Comparison of ENCODE assay signal across 22 cellular contexts in the genomic region with DNA sequence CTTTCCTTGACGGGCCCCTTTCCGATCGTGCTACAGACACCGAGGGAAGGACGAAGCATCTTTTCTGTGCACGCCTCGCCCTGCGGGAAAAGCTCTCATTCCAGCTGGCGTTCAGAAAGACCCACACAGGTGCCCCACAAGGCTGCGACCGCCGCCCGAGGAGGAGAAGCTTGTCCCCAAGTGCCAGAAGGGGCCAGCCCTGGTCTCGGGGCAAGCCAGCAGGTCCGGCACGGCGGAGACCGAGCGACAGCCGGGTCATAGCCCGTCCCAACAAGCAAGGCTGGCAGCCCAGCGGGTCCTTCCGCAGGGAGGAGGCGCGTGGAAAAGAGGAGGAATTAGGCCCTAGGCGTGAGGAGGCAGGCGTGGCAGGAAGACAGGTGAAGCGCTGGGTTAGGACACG.
DNase-seq lines count a peak whose midpoint lies in the region; ATAC-seq and TF ChIP-seq lines count a peak whose summit lies in the region.
"Had no signal": no experiment of that assay in that cellular context is flagged by ENCODE, and none has a peak within 500 bp of the region (broad histone marks: within the 10 kb centered on the region; RNA-seq: fewer than 3 reads in every experiment).

No MANE protein-coding gene starts in this region.

- CTCF ChIA-PET in Caco-2 (lab: Charles Lee) (no interaction called here), IMR-90 (lab: Yijun Ruan, JAX) (interaction anchor here (0.6 kb wide), 1 partner anchor 114 kb away, joined by 3 read pairs; no protein-coding TSS in a partner anchor)

- no peak for TF ChIP-seq RAD21 in IMR-90 (IDR thresholded peaks at IDR 0.05; ENCODE audit: low read length)

- H3K36me3 ChIP-seq in Caco-2 (ENCODE audit: control insufficient read depth, insufficient read depth, low read length), result peaks cover 7% of the 10 kb centered on the region
- peaks cover 73% of the 10 kb centered on the region for H3K36me3 ChIP-seq in IMR-90 (ENCODE audit: control insufficient read depth, insufficient read depth, low read length)
- H3K36me3 ChIP-seq in gastroesophageal sphincter, result peaks cover 0 to 71% of the 10 kb centered on the region in 2 donors
- H3K36me3 ChIP-seq in psoas muscle (ENCODE audit: insufficient read depth in 1 of 2, low read depth in 1 of 2), result peaks cover 0 to 67% of the 10 kb centered on the region in 2 donors

- H3K27ac ChIP-seq in IMR-90 (ENCODE audit: insufficient read depth, low read length) (no peak overlapping the region), gastroesophageal sphincter (peak overlapping the region in 3 of 4 donors; percentile 17 to 66 (median 48)), psoas muscle (no peak overlapping the region)
- H3K27ac ChIP-seq: HL-60, KMS-11, Peyer's patch, SJSA1 had no signal

- TF ChIP-seq EP300 in gastroesophageal sphincter (IDR thresholded peaks at IDR 0.05), result no peak

- no peak overlapping the region for H2AK5ac ChIP-seq in IMR-90 (ENCODE audit: low read depth, low read length)

- H3K18ac ChIP-seq in IMR-90 (ENCODE audit: low read depth, low read length), result no peak overlapping the region

- TF ChIP-seq CTCF in Caco-2 (IDR thresholded peaks at IDR 0.05; ENCODE audit: insufficient read depth in 1 of 2, low read depth in 1 of 2, low read length in 1 of 2, severe bottlenecking in 1 of 2, unreplicated experiment in 1 of 2), result no peak
- TF ChIP-seq CTCF in IMR-90 (conservative IDR thresholded peaks at IDR 0.05; ENCODE audit: low read depth, low read length), result no peak
- TF ChIP-seq CTCF in gastroesophageal sphincter (IDR thresholded peaks at IDR 0.05), result no peak
- no peak for TF ChIP-seq CTCF in progenitor cell of endocrine pancreas (IDR thresholded peaks at IDR 0.05; ENCODE audit: unreplicated experiment)
- no peak for TF ChIP-seq CTCF in psoas muscle (IDR thresholded peaks at IDR 0.05)

- H2BK5ac ChIP-seq in IMR-90 (ENCODE audit: low read depth, low read length, poor library complexity, severe bottlenecking), result no peak overlapping the region

- no peak overlapping the region for H2AFZ ChIP-seq in IMR-90 (replicated peaks; ENCODE audit: low read length, poor library complexity)

- H3K27ac Mint-ChIP-seq in Caco-2 (ENCODE audit: unreplicated experiment) (peak overlapping the region; percentile 49), progenitor cell of endocrine pancreas (peak overlapping the region; percentile 52)
- H3K27ac Mint-ChIP-seq: B cell, HFFc6 had no signal

- WGBS in IMR-90 (ENCODE audit: extremely low coverage in 2 of 2, insufficient read length in 1 of 2), 2 experiments, result 97% methylated on average over 26 of the region's 29 CpGs; no CpG with 5 or more reads in 1 of the 2 experiments
- 87% methylated on average over 9 of the region's 29 CpGs; no CpG with 5 or more reads in 1 of the 2 donors for WGBS in gastroesophageal sphincter (ENCODE audit: low coverage in 1 of 2), 2 donors
- WGBS in psoas muscle, 3 donors, result 95 to 97% (median 95%) methylated on average over 29 of the region's 29 CpGs

- no peak overlapping the region for H3K23ac ChIP-seq in IMR-90 (ENCODE audit: low read depth, low read length)

- H3K14ac ChIP-seq in IMR-90 (replicated peaks; ENCODE audit: low read depth, low read length), result no peak overlapping the region

- no peak overlapping the region for H3K56ac ChIP-seq in IMR-90 (ENCODE audit: extremely low read depth, insufficient read depth, low read length)

- H3K9me3 ChIP-seq in Caco-2 (no peaks in the 10 kb centered on the region), IMR-90 (ENCODE audit: control insufficient read depth, insufficient read depth, low read length) (no peaks in the 10 kb centered on the region), gastroesophageal sphincter (no peaks in the 10 kb centered on the region), psoas muscle (no peaks in the 10 kb centered on the region)
- H3K9me3 ChIP-seq: Peyer's patch, SJSA1 had no signal

- in situ Hi-C loops in IMR-90 (cut with MboI; ENCODE audit: low sequenced_read_pairs), result no loop called here

- peak overlapping the region; percentile 36 for H2AK9ac ChIP-seq in IMR-90 (replicated peaks; ENCODE audit: low read depth, low read length, poor library complexity)

- no peak for DNase-seq in Caco-2
- no peak for DNase-seq in IMR-90
- DNase-seq in progenitor cell of endocrine pancreas (ENCODE audit: low spot score, unreplicated experiment), result no peak
- no peak for DNase-seq in psoas muscle
- DNase-seq in NCI-H524 (lab: John Stamatoyannopoulos, UW), result no peak
- no peak for DNase-seq in AG08395 (ENCODE audit: low spot score)
- DNase-seq: DMS79; HFFc6; NCI-H1092 treated with DMSO at 0.1 percent for 48 hours; NCI-H146; NCI-H2029; NCI-H2227 treated with DMSO at 0.1 percent for 48 hours; NCI-H510A; NCI-H748 treated with DMSO at 0.1 percent for 48 hours; NK-92 treated with Interleukin-12 subunit alpha and Interleukin-12 subunit beta, amount 100 ng/mL, for 24 hours; Peyer's patch had no signal

- ATAC-seq in IMR-90 (ENCODE audit: low read depth) (no peak), gastroesophageal sphincter (no peak), psoas muscle (no peak)

- no peak overlapping the region for H4K8ac ChIP-seq in IMR-90 (ENCODE audit: low read depth in 2 of 2, low read length in 2 of 2)

- H3K9me1 ChIP-seq in IMR-90 (ENCODE audit: insufficient read depth, low read length), result no peaks in the 10 kb centered on the region

- no peak overlapping the region for H3K4ac ChIP-seq in IMR-90 (ENCODE audit: low read depth, low read length)

- H3K4me1 ChIP-seq in Caco-2 (no peaks in the 10 kb centered on the region), IMR-90 (ENCODE audit: control insufficient read depth, insufficient read depth, low read length) (no peaks in the 10 kb centered on the region), gastroesophageal sphincter (peaks cover 0 to 100% (median 9%) of the 10 kb centered on the region in 3 donors), psoas muscle (no peaks in the 10 kb centered on the region)
- H3K4me1 ChIP-seq: Peyer's patch, SJSA1 had no signal

- no peak overlapping the region for H4K5ac ChIP-seq in IMR-90 (ENCODE audit: low read depth, low read length)

- no peaks in the 10 kb centered on the region for H3K4me1 Mint-ChIP-seq in Caco-2 (ENCODE audit: low read depth, unreplicated experiment)
- H3K4me1 Mint-ChIP-seq in progenitor cell of endocrine pancreas (ENCODE audit: low read depth), result no peaks in the 10 kb centered on the region

- dilution Hi-C loops in IMR-90 (cut with HindIII; ENCODE audit: low sequenced_read_pairs, unreplicated experiment), result no loop called here

- H3K9me3 Mint-ChIP-seq in Caco-2 (ENCODE audit: unreplicated experiment), result no peaks in the 10 kb centered on the region
- no peaks in the 10 kb centered on the region for H3K9me3 Mint-ChIP-seq in progenitor cell of endocrine pancreas (ENCODE audit: low read depth)
- H3K9me3 Mint-ChIP-seq: CD14-positive monocyte, HFFc6 had no signal

- BruUV-seq in Caco-2 (replicated peaks; lab: Mats Ljungman, UMichigan), result no TSS peak
- BruUV-seq in IMR-90 (replicated peaks; lab: Mats Ljungman, UMichigan), result no TSS peak

- H3K4me2 ChIP-seq in IMR-90 (ENCODE audit: low read depth, low read length), result no peak overlapping the region
- H3K4me2 ChIP-seq: KMS-11 had no signal

- no peak overlapping the region for H2BK120ac ChIP-seq in IMR-90 (ENCODE audit: low read depth, low read length)

- H2BK15ac ChIP-seq in IMR-90 (ENCODE audit: low read depth, low read length), result no peak overlapping the region

- POLR2A ChIA-PET in Caco-2 (lab: Charles Lee) (no interaction called here), IMR-90 (lab: Charles Lee; ENCODE audit: unreplicated experiment) (no interaction called here)

- no peak overlapping the region for H4K91ac ChIP-seq in IMR-90 (ENCODE audit: insufficient read depth, low read depth, low read length)

- intact Hi-C loops in Caco-2 (cut with micrococcal nuclease; ENCODE audit: unreplicated experiment) (no loop called here), IMR-90 (cut with micrococcal nuclease) (loop anchor here (10.0 kb wide), 1 partner anchor 116 kb away; no protein-coding TSS in a partner anchor), psoas muscle (cut with DNase I) (no loop called here)

- H3K27me3 ChIP-seq in Caco-2 (replicated peaks; ENCODE audit: control insufficient read depth, insufficient read depth, low read length), result no peaks in the 10 kb centered on the region
- H3K27me3 ChIP-seq in IMR-90 (ENCODE audit: control insufficient read depth, insufficient read depth, low read length), result no peaks in the 10 kb centered on the region
- H3K27me3 ChIP-seq in gastroesophageal sphincter, result no peaks in the 10 kb centered on the region
- H3K27me3 ChIP-seq in psoas muscle (ENCODE audit: insufficient read depth in 3 of 3, low read length in 2 of 3), result no peaks in the 10 kb centered on the region
- H3K27me3 ChIP-seq: Peyer's patch, SJSA1 had no signal

- H3K36me3 Mint-ChIP-seq in Caco-2 (ENCODE audit: insufficient read depth, unreplicated experiment), result peaks cover 80% of the 10 kb centered on the region
- peaks cover 34% of the 10 kb centered on the region for H3K36me3 Mint-ChIP-seq in progenitor cell of endocrine pancreas (ENCODE audit: insufficient read depth)

- H3K79me1 ChIP-seq in IMR-90 (ENCODE audit: low read depth in 1 of 2, low read length in 2 of 2), result peaks cover 23 to 71% of the 10 kb centered on the region in 2 experiments

- no peak overlapping the region for H3K9ac ChIP-seq in IMR-90 (ENCODE audit: low read depth, low read length)
- H3K9ac ChIP-seq: KMS-11 had no signal

- TF ChIP-seq POLR2A in IMR-90 (IDR thresholded peaks at IDR 0.05; ENCODE audit: low read depth, low read length) (no peak), gastroesophageal sphincter (IDR thresholded peaks at IDR 0.05) (no peak)

- no peak overlapping the region for H3K4me3 Mint-ChIP-seq in Caco-2 (ENCODE audit: unreplicated experiment)
- H3K4me3 Mint-ChIP-seq in progenitor cell of endocrine pancreas (ENCODE audit: low read depth), result no peak overlapping the region
- H3K4me3 Mint-ChIP-seq: B cell, CD14-positive monocyte, HFFc6 had no signal

- peaks cover 50% of the 10 kb centered on the region for H4K20me1 ChIP-seq in IMR-90 (ENCODE audit: insufficient read depth, low read length)

- H3K27me3 Mint-ChIP-seq in Caco-2 (ENCODE audit: insufficient read depth, unreplicated experiment) (no peaks in the 10 kb centered on the region), progenitor cell of endocrine pancreas (no peaks in the 10 kb centered on the region)
- H3K27me3 Mint-ChIP-seq: B cell had no signal

- H2BK20ac ChIP-seq in IMR-90 (ENCODE audit: low read depth, low read length), result no peak overlapping the region

- H3K4me3 ChIP-seq in Caco-2 (ENCODE audit: low read depth, low read length) (no peak overlapping the region), IMR-90 (ENCODE audit: insufficient read depth, low read depth, low read length) (no peak overlapping the region), gastroesophageal sphincter (no peak overlapping the region), psoas muscle (no peak overlapping the region)
- H3K4me3 ChIP-seq: Peyer's patch, SJSA1 had no signal

TF ChIP-seq in IMR-90, 13 proteins besides CTCF, POLR2A, EP300 and RAD21 (continues in another document):
- TF ChIP-seq CEBPB (IDR thresholded peaks at IDR 0.05; ENCODE audit: low read depth, low read length) (no peak), RFX5 (IDR thresholded peaks at IDR 0.05; ENCODE audit: low read depth, low read length) (no peak), MAFK (IDR thresholded peaks at IDR 0.05; ENCODE audit: low read depth, low read length) (no peak)

Comparison
In these comparisons a context has a peak if more than half of its experiments do, and no peak if none do; other contexts are left out.
1. H3K27ac ChIP-seq: peak in gastroesophageal sphincter (3 of 4); none in IMR-90 (single experiment) and psoas muscle (single experiment).